ENCODE assay signal across 1 cellular context in the genomic region with DNA sequence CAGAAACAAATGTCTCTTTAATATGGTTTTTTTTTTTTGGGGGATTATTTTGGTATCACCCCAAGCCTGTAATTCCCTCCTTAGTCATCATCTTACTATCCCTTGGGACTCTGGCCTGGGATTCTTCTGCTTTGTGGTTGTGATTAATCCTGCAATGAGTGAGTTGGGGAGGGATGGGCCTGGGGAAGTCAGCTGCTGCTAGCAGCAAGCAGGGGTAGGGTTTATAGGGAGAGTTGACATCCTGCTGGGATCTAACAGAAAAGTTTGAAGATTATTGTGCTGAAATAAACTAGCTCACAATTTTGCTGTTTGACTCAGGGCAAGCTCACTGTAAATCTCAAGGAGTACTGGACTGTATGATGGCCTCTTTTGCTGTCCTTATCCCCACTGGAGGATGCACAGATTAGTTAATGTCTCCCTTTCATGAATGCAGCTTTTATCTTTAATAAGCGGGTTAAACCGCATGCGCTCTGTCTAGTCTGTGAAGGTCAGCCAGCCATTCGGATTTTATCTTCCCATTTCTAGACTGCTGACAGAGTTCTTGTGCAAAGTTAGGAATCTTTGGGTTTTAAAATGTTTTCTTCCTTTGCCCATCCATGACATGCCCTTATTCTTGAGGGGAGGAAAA.
A peak's percentile ranks its signal among the peaks of the same experiment; 100 is the strongest.
TF ChIP-seq lines count a peak whose summit lies in the region.

No MANE protein-coding gene starts in this region.

TF ChIP-seq in HEK293, 187 proteins besides CTCF, POLR2A, EP300 and RAD21 (continued from another document):
- TF ChIP-seq, protein P1, sequence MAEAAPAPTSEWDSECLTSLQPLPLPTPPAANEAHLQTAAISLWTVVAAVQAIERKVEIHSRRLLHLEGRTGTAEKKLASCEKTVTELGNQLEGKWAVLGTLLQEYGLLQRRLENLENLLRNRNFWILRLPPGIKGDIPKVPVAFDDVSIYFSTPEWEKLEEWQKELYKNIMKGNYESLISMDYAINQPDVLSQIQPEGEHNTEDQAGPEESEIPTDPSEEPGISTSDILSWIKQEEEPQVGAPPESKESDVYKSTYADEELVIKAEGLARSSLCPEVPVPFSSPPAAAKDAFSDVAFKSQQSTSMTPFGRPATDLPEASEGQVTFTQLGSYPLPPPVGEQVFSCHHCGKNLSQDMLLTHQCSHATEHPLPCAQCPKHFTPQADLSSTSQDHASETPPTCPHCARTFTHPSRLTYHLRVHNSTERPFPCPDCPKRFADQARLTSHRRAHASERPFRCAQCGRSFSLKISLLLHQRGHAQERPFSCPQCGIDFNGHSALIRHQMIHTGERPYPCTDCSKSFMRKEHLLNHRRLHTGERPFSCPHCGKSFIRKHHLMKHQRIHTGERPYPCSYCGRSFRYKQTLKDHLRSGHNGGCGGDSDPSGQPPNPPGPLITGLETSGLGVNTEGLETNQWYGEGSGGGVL (tag by site-specific recombination; IDR thresholded peaks at IDR 0.05), result 0 out of 2 replicates have a peak, but pooled peaks have one; percentile 16
- no peak for TF ChIP-seq ZNF449 (tag by site-specific recombination; IDR thresholded peaks at IDR 0.05)
- TF ChIP-seq, protein P2, sequence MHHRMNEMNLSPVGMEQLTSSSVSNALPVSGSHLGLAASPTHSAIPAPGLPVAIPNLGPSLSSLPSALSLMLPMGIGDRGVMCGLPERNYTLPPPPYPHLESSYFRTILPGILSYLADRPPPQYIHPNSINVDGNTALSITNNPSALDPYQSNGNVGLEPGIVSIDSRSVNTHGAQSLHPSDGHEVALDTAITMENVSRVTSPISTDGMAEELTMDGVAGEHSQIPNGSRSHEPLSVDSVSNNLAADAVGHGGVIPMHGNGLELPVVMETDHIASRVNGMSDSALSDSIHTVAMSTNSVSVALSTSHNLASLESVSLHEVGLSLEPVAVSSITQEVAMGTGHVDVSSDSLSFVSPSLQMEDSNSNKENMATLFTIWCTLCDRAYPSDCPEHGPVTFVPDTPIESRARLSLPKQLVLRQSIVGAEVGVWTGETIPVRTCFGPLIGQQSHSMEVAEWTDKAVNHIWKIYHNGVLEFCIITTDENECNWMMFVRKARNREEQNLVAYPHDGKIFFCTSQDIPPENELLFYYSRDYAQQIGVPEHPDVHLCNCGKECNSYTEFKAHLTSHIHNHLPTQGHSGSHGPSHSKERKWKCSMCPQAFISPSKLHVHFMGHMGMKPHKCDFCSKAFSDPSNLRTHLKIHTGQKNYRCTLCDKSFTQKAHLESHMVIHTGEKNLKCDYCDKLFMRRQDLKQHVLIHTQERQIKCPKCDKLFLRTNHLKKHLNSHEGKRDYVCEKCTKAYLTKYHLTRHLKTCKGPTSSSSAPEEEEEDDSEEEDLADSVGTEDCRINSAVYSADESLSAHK (tag by site-specific recombination; IDR thresholded peaks at IDR 0.05), result no peak
- TF ChIP-seq ZNF394 (tag by site-specific recombination; IDR thresholded peaks at IDR 0.05; ENCODE audit: borderline replicate concordance), result no peak
- TF ChIP-seq ZNF785 (tag by site-specific recombination; IDR thresholded peaks at IDR 0.05), result no peak
- no peak for TF ChIP-seq ZNF600 (tag by site-specific recombination; IDR thresholded peaks at IDR 0.05)
- no peak for TF ChIP-seq ZNF335 (tag by site-specific recombination; conservative IDR thresholded peaks at IDR 0.05)
- no peak for TF ChIP-seq MEIS1 (CRISPR knock-in tag; IDR thresholded peaks at IDR 0.05; ENCODE audit: borderline replicate concordance)
- TF ChIP-seq OSR2 (tag by site-specific recombination; IDR thresholded peaks at IDR 0.05), result peak; percentile 20; the same call in 1 of the 2 replicates
- TF ChIP-seq ZNF416 (tag by site-specific recombination; IDR thresholded peaks at IDR 0.05), result no peak
- no peak for TF ChIP-seq ZNF473 (tag by site-specific recombination; IDR thresholded peaks at IDR 0.05)
- no peak for TF ChIP-seq ZNF48 (tag by site-specific recombination; IDR thresholded peaks at IDR 0.05)
- no peak for TF ChIP-seq ZNF114 (tag by site-specific recombination; IDR thresholded peaks at IDR 0.05)
- no peak for TF ChIP-seq ZNF24 (tag by site-specific recombination; IDR thresholded peaks at IDR 0.05)
- TF ChIP-seq ZBTB7A (tag by site-specific recombination; IDR thresholded peaks at IDR 0.05; ENCODE audit: low read depth), result no peak
- TF ChIP-seq ZNF366 (tag by site-specific recombination; conservative IDR thresholded peaks at IDR 0.05), result no peak
- TF ChIP-seq ZNF571 (tag by site-specific recombination; IDR thresholded peaks at IDR 0.05), result no peak
- no peak for TF ChIP-seq ZNF747 (tag by site-specific recombination; IDR thresholded peaks at IDR 0.05)
- no peak for TF ChIP-seq ZNF266 (tag by site-specific recombination; IDR thresholded peaks at IDR 0.05; ENCODE audit: low read depth)
- no peak for TF ChIP-seq ZNF16 (tag by site-specific recombination; IDR thresholded peaks at IDR 0.05; ENCODE audit: low read depth)
- no peak for TF ChIP-seq ZNF558 (tag by site-specific recombination; IDR thresholded peaks at IDR 0.05)
- no peak for TF ChIP-seq ZNF184 (tag by site-specific recombination; IDR thresholded peaks at IDR 0.05)
- TF ChIP-seq, protein P3, sequence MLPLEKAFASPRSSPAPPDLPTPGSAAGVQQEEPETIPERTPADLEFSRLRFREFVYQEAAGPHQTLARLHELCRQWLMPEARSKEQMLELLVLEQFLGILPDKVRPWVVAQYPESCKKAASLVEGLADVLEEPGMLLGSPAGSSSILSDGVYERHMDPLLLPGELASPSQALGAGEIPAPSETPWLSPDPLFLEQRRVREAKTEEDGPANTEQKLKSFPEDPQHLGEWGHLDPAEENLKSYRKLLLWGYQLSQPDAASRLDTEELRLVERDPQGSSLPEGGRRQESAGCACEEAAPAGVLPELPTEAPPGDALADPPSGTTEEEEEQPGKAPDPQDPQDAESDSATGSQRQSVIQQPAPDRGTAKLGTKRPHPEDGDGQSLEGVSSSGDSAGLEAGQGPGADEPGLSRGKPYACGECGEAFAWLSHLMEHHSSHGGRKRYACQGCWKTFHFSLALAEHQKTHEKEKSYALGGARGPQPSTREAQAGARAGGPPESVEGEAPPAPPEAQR (tag by site-specific recombination; IDR thresholded peaks at IDR 0.05), result no peak
- TF ChIP-seq SCRT2 (tag by site-specific recombination; IDR thresholded peaks at IDR 0.05), result no peak
- TF ChIP-seq ZNF580 (tag by site-specific recombination; IDR thresholded peaks at IDR 0.05), result no peak
- TF ChIP-seq ZBTB17 (tag by site-specific recombination; IDR thresholded peaks at IDR 0.05), result no peak
- TF ChIP-seq OVOL3 (tag by site-specific recombination; IDR thresholded peaks at IDR 0.05), result no peak
- TF ChIP-seq INSM2 (tag by site-specific recombination; IDR thresholded peaks at IDR 0.05), result no peak
- TF ChIP-seq ZNF292 (tag by site-specific recombination; IDR thresholded peaks at IDR 0.05; ENCODE audit: borderline replicate concordance, low read depth), result no peak
- no peak for TF ChIP-seq ZNF354C (tag by site-specific recombination; IDR thresholded peaks at IDR 0.05; ENCODE audit: borderline replicate concordance, low read depth)
- TF ChIP-seq ZNF404 (tag by site-specific recombination; IDR thresholded peaks at IDR 0.05), result no peak
TF ChIP-seq in HEK293: peak in this region for 9.
